8 cellular contexts compared by ENCODE assay signal in the genomic region with DNA sequence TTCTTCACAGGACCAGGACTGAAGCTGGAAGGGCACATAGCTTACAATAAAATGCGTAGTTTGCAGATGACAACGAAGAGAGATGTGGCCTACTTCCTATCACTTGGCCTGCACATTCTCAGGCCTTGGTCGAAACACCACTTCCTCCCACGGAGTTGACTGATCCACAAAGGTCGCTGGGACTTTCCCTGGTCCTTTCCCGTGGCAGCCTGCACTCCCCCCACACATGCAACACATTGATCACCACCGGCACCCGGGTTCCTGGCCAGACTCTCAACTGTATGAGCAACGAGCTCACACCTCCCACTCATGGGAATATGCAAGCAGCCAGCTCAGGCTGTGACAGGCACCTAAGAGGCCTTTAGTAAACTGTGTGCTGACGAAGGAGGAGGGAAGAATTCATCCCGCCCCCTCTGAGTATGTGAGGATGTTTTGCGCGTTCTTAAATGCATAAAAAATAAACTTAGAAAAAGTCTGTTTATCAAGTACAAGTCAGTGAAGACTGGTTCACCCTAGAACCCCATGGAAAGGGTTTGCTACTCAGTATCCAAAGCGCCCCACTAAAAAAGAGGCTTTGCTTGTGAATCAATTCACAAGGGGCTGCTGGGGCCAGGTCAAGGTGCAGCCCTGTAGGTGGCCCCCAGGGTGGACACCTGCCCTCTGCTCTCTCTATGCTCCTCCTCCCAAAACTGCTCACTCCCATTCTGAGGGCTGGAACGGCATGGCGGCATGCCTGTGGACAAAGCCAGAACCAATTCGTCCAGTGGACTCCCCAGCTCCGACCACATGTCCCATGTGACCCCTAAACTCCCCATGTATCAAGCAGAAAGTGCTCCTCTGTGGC.
DNase-seq lines count a peak whose midpoint lies in the region; ATAC-seq and TF ChIP-seq lines count a peak whose summit lies in the region.

No MANE protein-coding gene starts in this region.

- peak; percentile 53 to 74 for DNase-seq in activated CD8-positive, alpha-beta memory T cell treated with anti-CD3 and anti-CD28 coated beads for 4 hours (ENCODE audit: low read depth in 2 of 2)
- peak; percentile 55 for DNase-seq in iris pigment epithelial cell (ENCODE audit: low read depth)
- peak; percentile 92 for DNase-seq in stimulated activated naive B cell treated with anti-CD40 and anti-IgM and Interleukin-4, amounts not matched to agents 10 μg/mL and 1 μg/mL and 100 μg/mL, for 72 hours
- no peak for DNase-seq in A172 (ENCODE audit: low spot score)
- DNase-seq in NCI-H1092 treated with DMSO at 0.1 percent for 48 hours (lab: John Stamatoyannopoulos, UW): no peak
- DNase-seq in NOMO-1 treated with DMSO at 0.1 percent for 48 hours (lab: John Stamatoyannopoulos, UW; ENCODE audit: unreplicated experiment): no peak

- peak; percentile 30 for TF ChIP-seq POLR2A in GM19099 (IDR thresholded peaks at IDR 0.05; ENCODE audit: extremely low read depth, insufficient read length, low read depth)

- peaks cover 30 to 42% of the 10 kb centered on the region in 2 donors for H3K4me1 Mint-ChIP-seq in stimulated activated naive B cell treated with anti-CD40 and anti-IgM and Interleukin-4, amounts not matched to agents 10 μg/mL and 1 μg/mL and 100 μg/mL, for 72 hours

- H3K4me3 Mint-ChIP-seq in stimulated activated naive B cell treated with anti-CD40 and anti-IgM and Interleukin-4, amounts not matched to agents 10 μg/mL and 1 μg/mL and 100 μg/mL, for 72 hours: peak overlapping the region; percentile 26 to 31

- H3K27me3 Mint-ChIP-seq in stimulated activated naive B cell treated with anti-CD40 and anti-IgM and Interleukin-4, amounts not matched to agents 10 μg/mL and 1 μg/mL and 100 μg/mL, for 72 hours: no peaks in the 10 kb centered on the region

- H3K36me3 Mint-ChIP-seq in stimulated activated naive B cell treated with anti-CD40 and anti-IgM and Interleukin-4, amounts not matched to agents 10 μg/mL and 1 μg/mL and 100 μg/mL, for 72 hours: peaks cover 58 to 59% of the 10 kb centered on the region in 2 donors

- peak; percentile 90 for ATAC-seq in HG03139 (IDR thresholded peaks at IDR 0.05; ENCODE audit: unreplicated experiment)
- peak; percentile 94 to 95 for ATAC-seq in stimulated activated naive B cell treated with anti-CD40 and anti-IgM and Interleukin-4, amounts not matched to agents 10 μg/mL and 1 μg/mL and 100 μg/mL, for 72 hours (replicated peaks)

- H3K27ac Mint-ChIP-seq in stimulated activated naive B cell treated with anti-CD40 and anti-IgM and Interleukin-4, amounts not matched to agents 10 μg/mL and 1 μg/mL and 100 μg/mL, for 72 hours: peak overlapping the region; percentile 97

- peaks cover 25 to 32% of the 10 kb centered on the region in 2 donors for H3K9me3 Mint-ChIP-seq in stimulated activated naive B cell treated with anti-CD40 and anti-IgM and Interleukin-4, amounts not matched to agents 10 μg/mL and 1 μg/mL and 100 μg/mL, for 72 hours

Comparison
In these comparisons a context has a peak if more than half of its experiments do, and no peak if none do; other contexts are left out.
1. DNase-seq: peak in activated CD8-positive, alpha-beta memory T cell treated with anti-CD3 and anti-CD28 coated beads for 4 hours (2 of 2), iris pigment epithelial cell (single experiment) and stimulated activated naive B cell treated with anti-CD40 and anti-IgM and Interleukin-4, amounts not matched to agents 10 μg/mL and 1 μg/mL and 100 μg/mL, for 72 hours (single experiment); none in A172 (single experiment), NCI-H1092 treated with DMSO at 0.1 percent for 48 hours (single experiment) and NOMO-1 treated with DMSO at 0.1 percent for 48 hours (single experiment).